ENCODE assay signal across 16 cellular contexts in the genomic region with DNA sequence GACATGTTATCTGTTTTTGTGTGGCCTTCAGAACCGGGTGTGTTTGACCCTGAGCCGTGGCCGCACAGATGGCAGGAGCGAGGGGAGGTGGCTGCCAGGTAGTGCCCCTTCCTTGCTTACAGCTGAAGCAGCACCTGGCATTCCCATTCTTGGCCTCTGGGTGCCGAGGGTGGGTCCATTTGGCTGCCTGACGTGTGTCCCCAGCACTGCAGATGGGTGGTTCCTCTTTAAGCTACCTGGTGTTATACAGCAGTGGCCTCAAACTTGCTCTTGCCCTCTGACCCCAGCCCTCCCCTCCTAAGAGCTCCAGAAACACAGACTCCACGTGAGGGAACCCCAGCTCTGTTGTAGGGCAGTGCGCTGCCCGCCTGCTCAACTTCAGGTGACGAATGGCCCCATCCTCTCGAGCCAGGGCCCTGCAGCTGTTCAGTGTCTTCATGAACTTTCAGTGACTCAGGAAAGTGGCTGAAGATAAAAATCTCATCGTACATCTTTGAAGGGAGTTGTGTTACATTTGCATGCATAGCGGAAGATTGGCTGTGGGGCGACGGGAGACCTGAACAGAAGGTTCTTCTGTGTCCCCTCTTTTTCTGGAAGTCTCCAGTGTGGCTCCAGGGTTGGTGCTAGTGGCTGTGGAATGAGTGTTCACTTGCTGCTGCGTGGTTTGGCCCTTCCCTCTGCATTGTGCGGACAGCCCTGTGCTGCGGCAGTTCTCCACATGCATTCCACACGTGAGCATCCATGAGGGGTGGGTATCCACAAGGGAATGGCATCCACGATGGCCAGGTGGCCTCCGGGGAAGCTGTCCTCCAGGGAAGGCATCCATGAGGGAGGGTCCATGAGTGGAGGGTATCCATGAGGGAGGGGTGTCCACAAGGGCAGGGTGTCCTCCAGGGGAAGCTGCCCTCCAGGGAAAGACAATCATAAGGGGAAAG.
DNase-seq lines count a peak whose midpoint lies in the region; ATAC-seq and TF ChIP-seq lines count a peak whose summit lies in the region.
"Had no signal": no experiment of that assay in that cellular context is flagged by ENCODE, and none has a peak within 500 bp of the region (broad histone marks: within the 10 kb centered on the region; RNA-seq: fewer than 3 reads in every experiment).

No MANE protein-coding gene starts in this region.

- H3K27me3 Mint-ChIP-seq in WTC11 (ENCODE audit: low read depth) (peaks cover 3% of the 10 kb centered on the region; the same call in 1 of the 2 replicates), nephron (ENCODE audit: low read depth) (no peaks in the 10 kb centered on the region)
- H3K27me3 Mint-ChIP-seq: activated CD4-positive, alpha-beta memory T cell treated with anti-CD3 and anti-CD28 coated beads, Interleukin-2, amount 10 ng/mL, durations not matched to agents 7 days and 5 days; CD4-positive, alpha-beta T cell had no signal

- POLR2A ChIA-PET in WTC11 (lab: Charles Lee): no interaction called here

- no peaks in the 10 kb centered on the region for H3K9me3 ChIP-seq in gastroesophageal sphincter
- no peaks in the 10 kb centered on the region for H3K9me3 ChIP-seq in tibial nerve

- H3K27ac ChIP-seq in gastroesophageal sphincter (peak overlapping the region; percentile 96 to 98 (median 96)), tibial nerve (peak overlapping the region; percentile 31 to 90 (median 61))

- H3K9me3 Mint-ChIP-seq in WTC11 (no peaks in the 10 kb centered on the region; the same call in 1 of the 2 replicates), nephron (no peaks in the 10 kb centered on the region)
- H3K9me3 Mint-ChIP-seq: activated CD4-positive, alpha-beta memory T cell treated with anti-CD3 and anti-CD28 coated beads, Interleukin-2, amount 10 ng/mL, durations not matched to agents 7 days and 5 days; CD4-positive, alpha-beta T cell; dendritic cell treated with granulocyte-macrophage colony-stimulating factor and Interleukin-4, amounts not matched to agents 40 ng/mL and 50 ng/mL, for 4 days had no signal

- H3K4me3 Mint-ChIP-seq in WTC11: no peak overlapping the region
- H3K4me3 Mint-ChIP-seq in nephron: peak overlapping the region in 1 of 3 experiments; percentile 0
- H3K4me3 Mint-ChIP-seq: activated CD4-positive, alpha-beta memory T cell treated with anti-CD3 and anti-CD28 coated beads, Interleukin-2, amount 10 ng/mL, durations not matched to agents 7 days and 5 days; CD4-positive, alpha-beta T cell; dendritic cell treated with granulocyte-macrophage colony-stimulating factor and Interleukin-4, amounts not matched to agents 40 ng/mL and 50 ng/mL, for 4 days had no signal

- CTCF ChIA-PET in WTC11 (lab: Charles Lee): no interaction called here

- DNase-seq in WTC11 (ENCODE audit: low spot score) (peak; percentile 9), tibial nerve (ENCODE audit: low spot score in 2 of 2) (no peak), amniotic stem cell (lab: John Stamatoyannopoulos, UW) (no peak)
- DNase-seq: activated CD4-positive, alpha-beta memory T cell treated with anti-CD3 and anti-CD28 coated beads, Interleukin-2, amount 10 ng/mL, durations not matched to agents 7 days and 5 days; activated naive CD4-positive, alpha-beta T cell treated with Interleukin-2 at 50 U/mL for 16 hours; CD4-positive, alpha-beta T cell; foreskin melanocyte; NCI-H1092 treated with DMSO at 0.1 percent for 48 hours; NCI-H510A; stimulated activated CD4-positive, alpha-beta T cell treated with anti-CD3 and anti-CD28 coated beads, Interleukin-1b, Interleukin-23, amount 100 ng/mL, for 48 hours had no signal

- no peak for ATAC-seq in WTC11
- ATAC-seq in gastroesophageal sphincter: no peak
- no peak for ATAC-seq in GM18858 (IDR thresholded peaks at IDR 0.05; ENCODE audit: unreplicated experiment)
- ATAC-seq in HG02610 (IDR thresholded peaks at IDR 0.05; ENCODE audit: unreplicated experiment): no peak
- ATAC-seq: HCT116 had no signal

- H3K4me1 Mint-ChIP-seq in WTC11 (peaks cover 15% of the 10 kb centered on the region), nephron (peaks cover 74% of the 10 kb centered on the region)

- H3K27me3 ChIP-seq in gastroesophageal sphincter (no peaks in the 10 kb centered on the region), tibial nerve (no peaks in the 10 kb centered on the region)

- H3K36me3 ChIP-seq in gastroesophageal sphincter (no peaks in the 10 kb centered on the region), tibial nerve (no peaks in the 10 kb centered on the region)

- WGBS in gastroesophageal sphincter (ENCODE audit: low coverage in 1 of 2), 2 donors: 59 to 74% methylated on average over 7 to 10 of the region's 21 CpGs
- WGBS in tibial nerve, 2 donors: 83 to 90% methylated on average over 20 to 21 of the region's 21 CpGs

- H3K4me3 ChIP-seq in gastroesophageal sphincter (no peak overlapping the region), tibial nerve (no peak overlapping the region)

- no peaks in the 10 kb centered on the region for H3K36me3 Mint-ChIP-seq in WTC11
- no peaks in the 10 kb centered on the region for H3K36me3 Mint-ChIP-seq in nephron (ENCODE audit: low read depth)

- TF ChIP-seq EP300 in gastroesophageal sphincter (IDR thresholded peaks at IDR 0.05) (no peak), tibial nerve (IDR thresholded peaks at IDR 0.05) (no peak)

- H3K4me1 ChIP-seq in gastroesophageal sphincter (peaks cover 17 to 100% (median 77%) of the 10 kb centered on the region in 3 donors), tibial nerve (peaks cover 0 to 91% (median 52%) of the 10 kb centered on the region in 4 donors)

- H3K27ac Mint-ChIP-seq in WTC11: no peak overlapping the region
- peak overlapping the region; percentile 44 to 84 (median 62) for H3K27ac Mint-ChIP-seq in nephron
- H3K27ac Mint-ChIP-seq: activated CD4-positive, alpha-beta memory T cell treated with anti-CD3 and anti-CD28 coated beads, Interleukin-2, amount 10 ng/mL, durations not matched to agents 7 days and 5 days; CD4-positive, alpha-beta T cell; dendritic cell treated with granulocyte-macrophage colony-stimulating factor and Interleukin-4, amounts not matched to agents 40 ng/mL and 50 ng/mL, for 4 days had no signal

- TF ChIP-seq CTCF in WTC11 (IDR thresholded peaks at IDR 0.05) (no peak), gastroesophageal sphincter (IDR thresholded peaks at IDR 0.05) (no peak), nephron (IDR thresholded peaks at IDR 0.05; ENCODE audit: unreplicated experiment in 3 of 3) (no peak), tibial nerve (IDR thresholded peaks at IDR 0.05) (no peak)

- TF ChIP-seq POLR2A in gastroesophageal sphincter (IDR thresholded peaks at IDR 0.05) (no peak), tibial nerve (IDR thresholded peaks at IDR 0.05) (no peak)

TF ChIP-seq in WTC11, 78 proteins besides CTCF, POLR2A, EP300 and RAD21:
- no peak for TF ChIP-seq HMGA2 (CRISPR knock-in tag; IDR thresholded peaks at IDR 0.05)
